1 cellular context compared by ENCODE assay signal in the genomic region with DNA sequence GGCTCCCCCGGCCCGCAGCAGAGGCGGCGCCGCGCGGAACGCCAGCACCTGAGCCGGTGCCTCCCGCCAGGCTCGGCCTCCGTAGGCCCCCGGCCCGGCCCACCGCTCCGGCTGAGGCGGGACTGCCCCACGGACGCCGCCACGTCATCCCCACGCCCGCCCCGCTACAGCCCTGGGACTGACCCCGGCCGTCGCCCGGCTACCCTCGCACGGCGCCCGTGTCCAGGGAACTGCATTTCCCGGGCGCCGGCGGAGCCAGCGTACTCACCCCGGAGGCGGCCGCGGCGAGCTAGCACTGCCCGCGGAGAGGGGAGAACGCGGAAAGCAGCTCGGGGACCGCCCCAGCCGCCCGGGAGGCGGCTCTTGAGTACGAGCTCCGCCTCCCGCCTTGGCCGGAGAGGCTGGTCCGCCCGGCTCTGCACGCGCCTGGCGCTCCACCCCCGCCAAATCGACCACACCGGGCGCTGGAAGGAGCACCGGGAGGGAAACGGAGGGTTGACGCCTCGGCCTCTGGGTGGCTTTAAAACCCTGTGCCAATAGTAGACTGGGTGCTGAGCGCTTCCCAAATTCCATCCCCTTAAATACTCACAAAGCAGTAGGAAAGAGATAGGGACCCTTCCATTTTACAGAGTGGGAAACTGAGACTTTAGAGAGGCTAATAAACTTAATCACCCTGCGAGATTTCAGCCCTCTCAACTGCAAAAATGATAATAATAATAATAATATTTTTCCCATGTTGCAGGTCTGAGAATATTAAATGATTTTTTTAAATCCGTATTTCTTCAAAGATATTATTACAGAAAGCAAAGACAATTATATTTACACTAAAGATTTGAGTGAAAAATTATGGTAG.
TF ChIP-seq lines count a peak whose summit lies in the region.

B4GALT4 (minus strand) TSS at position 297 of the 853 bp plus-strand sequence. CDS start 10,779 bp downstream, outside the sequence.

TF ChIP-seq in IMR-90, 13 proteins besides CTCF, POLR2A, EP300 and RAD21:
- TF ChIP-seq, protein P1, sequence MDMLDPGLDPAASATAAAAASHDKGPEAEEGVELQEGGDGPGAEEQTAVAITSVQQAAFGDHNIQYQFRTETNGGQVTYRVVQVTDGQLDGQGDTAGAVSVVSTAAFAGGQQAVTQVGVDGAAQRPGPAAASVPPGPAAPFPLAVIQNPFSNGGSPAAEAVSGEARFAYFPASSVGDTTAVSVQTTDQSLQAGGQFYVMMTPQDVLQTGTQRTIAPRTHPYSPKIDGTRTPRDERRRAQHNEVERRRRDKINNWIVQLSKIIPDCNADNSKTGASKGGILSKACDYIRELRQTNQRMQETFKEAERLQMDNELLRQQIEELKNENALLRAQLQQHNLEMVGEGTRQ (IDR thresholded peaks at IDR 0.05; ENCODE audit: low read depth, low read length), result no peak
- TF ChIP-seq MXI1 (IDR thresholded peaks at IDR 0.05; ENCODE audit: borderline replicate concordance, low read depth, low read length) (peak; percentile 78), MAZ (IDR thresholded peaks at IDR 0.05; ENCODE audit: borderline replicate concordance, low read depth, low read length) (peak; percentile 15; the same call in 1 of the 2 replicates), ELK1 (IDR thresholded peaks at IDR 0.05; ENCODE audit: borderline replicate concordance, low read depth, low read length) (no peak), CEBPB (IDR thresholded peaks at IDR 0.05; ENCODE audit: low read depth, low read length) (no peak), BHLHE40 (IDR thresholded peaks at IDR 0.05; ENCODE audit: low read depth, low read length) (peak; percentile 79)
